Comparison of ENCODE assay signal across 8 cellular contexts in the genomic region with DNA sequence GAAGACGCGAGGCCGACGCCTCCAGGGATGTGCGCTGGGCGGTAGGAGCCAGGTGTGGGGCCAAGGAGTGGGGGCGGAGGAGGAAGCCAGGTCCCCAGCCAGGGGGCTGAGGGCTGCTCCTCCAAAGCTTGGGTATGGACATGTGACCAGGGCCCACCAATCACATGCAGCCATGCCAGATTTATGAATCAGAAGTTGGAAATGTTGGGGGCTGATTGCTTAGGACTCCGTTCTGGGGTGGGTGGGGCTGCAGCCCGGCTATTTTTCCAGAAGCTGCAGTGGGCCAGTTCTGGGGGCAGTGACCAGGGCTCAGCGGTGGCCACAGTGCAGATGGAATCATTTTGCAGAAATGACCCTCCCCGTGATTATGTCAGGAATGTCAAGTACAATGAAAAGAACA.
DNase-seq lines count a peak whose midpoint lies in the region; ATAC-seq and TF ChIP-seq lines count a peak whose summit lies in the region.

No MANE protein-coding gene starts in this region.

- H3K27me3 Mint-ChIP-seq in stimulated activated memory B cell treated with anti-CD40 and anti-IgM and Interleukin-4, amounts not matched to agents 10 μg/mL and 1 μg/mL and 100 μg/mL, for 72 hours = peaks cover 69% of the 10 kb centered on the region

- peaks cover 26% of the 10 kb centered on the region for H3K4me1 ChIP-seq in RWPE2 (ENCODE audit: insufficient read depth, poor library complexity, severe bottlenecking)

- no peak for DNase-seq in RWPE2 (ENCODE audit: low spot score)
- DNase-seq in Right ventricle myocardium superior = peak; percentile 70
- no peak for DNase-seq in cerebellum (ENCODE audit: low spot score)
- no peak for DNase-seq in retina
- no peak for DNase-seq in hippocampal formation (lab: John Stamatoyannopoulos, UW)
- DNase-seq in COR-L47 (lab: John Stamatoyannopoulos, UW) = no peak

- intact Hi-C loops in Right ventricle myocardium superior (cut with DNase I) = no loop called here

- peak overlapping the region; percentile 65 for H3K4me3 Mint-ChIP-seq in stimulated activated memory B cell treated with anti-CD40 and anti-IgM and Interleukin-4, amounts not matched to agents 10 μg/mL and 1 μg/mL and 100 μg/mL, for 72 hours

- H3K27ac Mint-ChIP-seq in stimulated activated memory B cell treated with anti-CD40 and anti-IgM and Interleukin-4, amounts not matched to agents 10 μg/mL and 1 μg/mL and 100 μg/mL, for 72 hours = peak overlapping the region; percentile 81

- no peaks in the 10 kb centered on the region for H3K36me3 ChIP-seq in RWPE2 (ENCODE audit: low read depth)

- no peaks in the 10 kb centered on the region for H3K9me3 ChIP-seq in RWPE2 (ENCODE audit: severe bottlenecking)

- H3K27ac ChIP-seq in RWPE2 (ENCODE audit: poor library complexity, severe bottlenecking) = peak overlapping the region; percentile 34

- TF ChIP-seq CTCF in RWPE2 (IDR thresholded peaks at IDR 0.05; ENCODE audit: poor library complexity, severe bottlenecking) = no peak

- no peaks in the 10 kb centered on the region for H3K27me3 ChIP-seq in RWPE2 (ENCODE audit: insufficient read depth, poor library complexity, severe bottlenecking)

- H3K9me3 Mint-ChIP-seq in stimulated activated memory B cell treated with anti-CD40 and anti-IgM and Interleukin-4, amounts not matched to agents 10 μg/mL and 1 μg/mL and 100 μg/mL, for 72 hours = no peaks in the 10 kb centered on the region

- ATAC-seq in GM19395 (IDR thresholded peaks at IDR 0.05; ENCODE audit: unreplicated experiment) = peak; percentile 37
- peak; percentile 82 for ATAC-seq in RWPE2 (ENCODE audit: low read depth)
- ATAC-seq in Right ventricle myocardium superior (ENCODE audit: poor library complexity) = peak; percentile 54
- ATAC-seq in stimulated activated memory B cell treated with anti-CD40 and anti-IgM and Interleukin-4, amounts not matched to agents 10 μg/mL and 1 μg/mL and 100 μg/mL, for 72 hours = peak; percentile 58

- H3K4me3 ChIP-seq in RWPE2 (ENCODE audit: severe bottlenecking) = no peak overlapping the region

- H3K4me1 Mint-ChIP-seq in stimulated activated memory B cell treated with anti-CD40 and anti-IgM and Interleukin-4, amounts not matched to agents 10 μg/mL and 1 μg/mL and 100 μg/mL, for 72 hours = peaks cover 40% of the 10 kb centered on the region

- no peaks in the 10 kb centered on the region for H3K36me3 Mint-ChIP-seq in stimulated activated memory B cell treated with anti-CD40 and anti-IgM and Interleukin-4, amounts not matched to agents 10 μg/mL and 1 μg/mL and 100 μg/mL, for 72 hours
